In genomic region chr1:210483821-210484220, GRCh38 we compare ENCODE assay signal across 22 cellular contexts.
A peak's percentile ranks its signal among the peaks of the same experiment; 100 is the strongest.
DNase-seq lines count a peak whose midpoint lies in the region; ATAC-seq and TF ChIP-seq lines count a peak whose summit lies in the region.
"Had no signal": no experiment of that assay in that cellular context is flagged by ENCODE, and none has a peak within 500 bp of the region (broad histone marks: within the 10 kb centered on the region; RNA-seq: fewer than 3 reads in every experiment).

No MANE protein-coding gene starts in this region.

- no peak overlapping the region for H2AFZ ChIP-seq in mammary epithelial cell (ENCODE audit: low read depth, low read length)
- H2AFZ ChIP-seq: GM23248 had no signal

- dilution Hi-C loops in mammary epithelial cell (cut with HindIII; ENCODE audit: low sequenced_read_pairs) = no loop called here

- H3K27me3 Mint-ChIP-seq in MCF 10A (ENCODE audit: insufficient read depth, unreplicated experiment) = peaks cover 12% of the 10 kb centered on the region
- no peaks in the 10 kb centered on the region for H3K27me3 Mint-ChIP-seq in activated T-cell treated with anti-CD3 and anti-CD28 coated beads, Interleukin-2, amount 50 U/mL, for 4 hours (ENCODE audit: low read depth)
- H3K27me3 Mint-ChIP-seq: B cell; CD4-positive, CD25-positive, alpha-beta regulatory T cell had no signal

- H3K27ac ChIP-seq in mammary epithelial cell (ENCODE audit: insufficient read depth, low read depth, low read length) = no peak overlapping the region
- H3K27ac ChIP-seq: 22Rv1, BLaER1, C4-2B, GM23248 had no signal

- BruUV-seq in mammary epithelial cell (replicated peaks; lab: Mats Ljungman, UMichigan) (no TSS peak), MCF 10A (replicated peaks; lab: Mats Ljungman, UMichigan) (no TSS peak)

- intact Hi-C loops in mammary epithelial cell (cut with micrococcal nuclease) = no loop called here
- intact Hi-C loops in MCF 10A (cut with micrococcal nuclease) = no loop called here
- intact Hi-C loops in head of caudate nucleus (cut with DNase I) = no loop called here
- intact Hi-C loops in sciatic nerve (cut with DNase I) = no loop called here

- no peaks in the 10 kb centered on the region for H4K20me1 ChIP-seq in mammary epithelial cell (ENCODE audit: insufficient read depth, low read length)
- H4K20me1 ChIP-seq: BLaER1 had no signal

- H3K4me1 Mint-ChIP-seq in MCF 10A (ENCODE audit: insufficient read depth, unreplicated experiment) = no peaks in the 10 kb centered on the region
- no peaks in the 10 kb centered on the region for H3K4me1 Mint-ChIP-seq in activated T-cell treated with anti-CD3 and anti-CD28 coated beads, Interleukin-2, amount 50 U/mL, for 4 hours (ENCODE audit: low read depth)
- H3K4me1 Mint-ChIP-seq: B cell; CD4-positive, CD25-positive, alpha-beta regulatory T cell had no signal

- POLR2A ChIA-PET in MCF 10A (lab: Yijun Ruan, JAX) = interaction anchor here (0.7 kb wide), 1 partner anchor 8 kb away, joined by 3 read pairs; no protein-coding TSS in a partner anchor

- H3K9ac ChIP-seq in mammary epithelial cell (ENCODE audit: insufficient read depth, low read length) = no peak overlapping the region
- H3K9ac ChIP-seq: BLaER1, GM23248 had no signal

- H3K4me2 ChIP-seq in mammary epithelial cell (ENCODE audit: insufficient read depth, low read depth, low read length) = no peak overlapping the region
- H3K4me2 ChIP-seq: BLaER1 had no signal

- no peaks in the 10 kb centered on the region for H3K9me3 Mint-ChIP-seq in MCF 10A (ENCODE audit: unreplicated experiment)
- no peaks in the 10 kb centered on the region for H3K9me3 Mint-ChIP-seq in activated T-cell treated with anti-CD3 and anti-CD28 coated beads, Interleukin-2, amount 50 U/mL, for 4 hours
- H3K9me3 Mint-ChIP-seq: CD8-positive, alpha-beta T cell had no signal

- DNase-seq in mammary epithelial cell = peak; percentile 56
- no peak for DNase-seq in MCF 10A (ENCODE audit: unreplicated experiment)
- DNase-seq in SK-MEL-5 (ENCODE audit: low read depth, low spot score) = peak; percentile 70
- peak; percentile 44 for DNase-seq in foreskin melanocyte
- DNase-seq in head of caudate nucleus = no peak
- DNase-seq in activated T-cell treated with anti-CD3 and anti-CD28 coated beads, Interleukin-2, amount 50 U/mL, for 4 hours = no peak
- DNase-seq in sciatic nerve (ENCODE audit: low spot score) = no peak
- DNase-seq: CD4-positive, CD25-positive, alpha-beta regulatory T cell; CD8-positive, alpha-beta T cell; DMS 273 treated with DMSO at 0.1 percent for 48 hours; DMS79; EL; GDM1; GM23248; H7 had no signal

- no peaks in the 10 kb centered on the region for H3K79me2 ChIP-seq in mammary epithelial cell (ENCODE audit: insufficient read depth, low read length)

- H3K9me3 ChIP-seq in mammary epithelial cell (replicated peaks; ENCODE audit: insufficient read depth, low read length) = no peaks in the 10 kb centered on the region
- H3K9me3 ChIP-seq: BLaER1 had no signal

- in situ Hi-C loops in mammary epithelial cell (cut with MboI; ENCODE audit: low sequenced_read_pairs in 2 of 2) = no loop called here
- in situ Hi-C loops in SK-MEL-5 (cut with HindIII; ENCODE audit: low pct_unique_long_range_greater_than_20kb, low sequenced_read_pairs) = no loop called here

- no peaks in the 10 kb centered on the region for H3K27me3 ChIP-seq in mammary epithelial cell (ENCODE audit: insufficient read depth, low read length)
- H3K27me3 ChIP-seq: BLaER1 had no signal

- WGBS in mammary epithelial cell (ENCODE audit: low coverage, missing lambda C conversion rate) = 0% methylated on average over 2 of the region's 2 CpGs

- CTCF ChIA-PET in mammary epithelial cell (lab: Charles Lee; ENCODE audit: low non-redundant PET) = no interaction called here
- CTCF ChIA-PET in MCF 10A (lab: Yijun Ruan, JAX) = interaction anchor here (0.7 to 1.6 kb wide), 5 partner anchors 10 to 650 kb away, joined by 3 to 8 read pairs (median 6); no protein-coding TSS in a partner anchor

- H3K36me3 ChIP-seq in mammary epithelial cell (ENCODE audit: insufficient read depth, low read length) = no peaks in the 10 kb centered on the region
- H3K36me3 ChIP-seq: BLaER1 had no signal

- H3K36me3 Mint-ChIP-seq in MCF 10A (ENCODE audit: insufficient read depth, unreplicated experiment) = no peaks in the 10 kb centered on the region
- peaks cover 2% of the 10 kb centered on the region for H3K36me3 Mint-ChIP-seq in activated T-cell treated with anti-CD3 and anti-CD28 coated beads, Interleukin-2, amount 50 U/mL, for 4 hours (ENCODE audit: insufficient read depth)
- H3K36me3 Mint-ChIP-seq: CD4-positive, CD25-positive, alpha-beta regulatory T cell had no signal

- H3K4me1 ChIP-seq in mammary epithelial cell (ENCODE audit: insufficient read depth, low read length) = peaks cover under 1% of the 10 kb centered on the region
- H3K4me1 ChIP-seq: BLaER1 had no signal

- ATAC-seq in HG03139 (IDR thresholded peaks at IDR 0.05; ENCODE audit: unreplicated experiment) (no peak), sciatic nerve (no peak)
- no peak for ATAC-seq in activated T-cell treated with anti-CD3 and anti-CD28 coated beads, Interleukin-2, amount 50 U/mL, for 4 hours
- ATAC-seq: CD8-positive, alpha-beta T cell; GM12878; HCT116 had no signal

- no peak overlapping the region for H3K4me3 Mint-ChIP-seq in MCF 10A (ENCODE audit: unreplicated experiment)
- H3K4me3 Mint-ChIP-seq in activated T-cell treated with anti-CD3 and anti-CD28 coated beads, Interleukin-2, amount 50 U/mL, for 4 hours = no peak overlapping the region
- H3K4me3 Mint-ChIP-seq: B cell; CD4-positive, CD25-positive, alpha-beta regulatory T cell; CD8-positive, alpha-beta T cell had no signal

- no peak for TF ChIP-seq CTCF in mammary epithelial cell (conservative IDR thresholded peaks at IDR 0.05 in 1 of 2, IDR thresholded peaks at IDR 0.05 in 1 of 2; ENCODE audit: extremely low read depth in 1 of 2, insufficient read depth in 1 of 2, low read depth in 1 of 2, low read length in 2 of 2)
- no peak for TF ChIP-seq CTCF in MCF 10A (IDR thresholded peaks at IDR 0.05; ENCODE audit: unreplicated experiment)

- no peak overlapping the region for H3K27ac Mint-ChIP-seq in MCF 10A (ENCODE audit: low read depth, unreplicated experiment)
- H3K27ac Mint-ChIP-seq: B cell; CD4-positive, CD25-positive, alpha-beta regulatory T cell; CD8-positive, alpha-beta T cell had no signal

- no peak overlapping the region for H3K4me3 ChIP-seq in mammary epithelial cell (replicated peaks in 1 of 3; ENCODE audit: insufficient read depth in 1 of 3, low read depth in 2 of 3, low read length in 3 of 3)
- H3K4me3 ChIP-seq: BLaER1, GM12878, GM23248 had no signal

Comparison
In these comparisons a context has a peak if more than half of its experiments do, and no peak if none do; other contexts are left out.
1. DNase-seq: peak in mammary epithelial cell (single experiment), SK-MEL-5 (single experiment) and foreskin melanocyte (single experiment); none in MCF 10A (single experiment), head of caudate nucleus (0 of 42), activated T-cell treated with anti-CD3 and anti-CD28 coated beads, Interleukin-2, amount 50 U/mL, for 4 hours (single experiment) and sciatic nerve (single experiment).